ENCODE assay signal across 19 cellular contexts in the genomic region with DNA sequence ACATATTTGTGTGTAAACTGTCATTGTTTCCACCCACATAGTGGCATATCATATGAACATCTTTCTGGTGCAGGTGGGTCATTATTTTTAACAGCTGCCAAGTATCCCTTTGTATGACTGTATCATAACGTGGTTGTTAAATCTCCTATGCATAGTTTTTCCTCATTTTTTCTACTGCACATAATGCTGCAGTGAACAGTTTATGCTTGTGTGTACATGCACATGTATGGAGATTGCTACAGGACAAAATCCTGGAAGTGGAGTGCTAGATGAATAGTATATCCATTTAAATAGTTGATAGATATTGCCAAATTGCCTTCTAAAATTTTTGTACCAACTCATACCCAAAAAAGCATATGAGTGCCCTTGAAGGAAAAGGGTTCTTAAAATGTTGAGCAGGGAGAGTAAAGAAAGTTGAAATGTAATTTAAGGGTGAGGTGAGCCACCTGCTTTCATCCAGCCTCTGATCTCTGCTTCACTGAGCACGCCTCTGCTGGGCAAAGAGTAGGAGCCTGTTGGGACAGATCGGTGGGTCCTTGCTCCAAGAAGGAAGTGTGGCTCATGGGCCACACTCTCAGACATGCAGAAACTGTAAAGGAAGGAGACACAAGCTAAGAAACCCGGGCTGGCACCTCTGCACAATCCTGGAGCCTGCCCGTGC. TPM values are rescaled to one million over a fixed set of nuclear protein-coding genes. Genes with fewer than 3 reads are reported as not detected.
DNase-seq lines count a peak whose midpoint lies in the region; ATAC-seq and TF ChIP-seq lines count a peak whose summit lies in the region.
"Had no signal": no experiment of that assay in that cellular context is flagged by ENCODE, and none has a peak within 500 bp of the region (broad histone marks: within the 10 kb centered on the region; RNA-seq: fewer than 3 reads in every experiment).

No MANE protein-coding gene starts in this region.

- intact Hi-C loops in cardiac septum (cut with DNase I), result no loop called here

- DNase-seq in cardiac septum (ENCODE audit: low spot score) (peak; percentile 53), right atrium auricular region (ENCODE audit: low spot score) (no peak), epithelial cell of prostate (ENCODE audit: low read depth, low spot score) (no peak), osteoblast (ENCODE audit: insufficient read length, low spot score, missing footprints) (peak; percentile 45), thoracic aorta (ENCODE audit: low spot score) (no peak), GM13977 (ENCODE audit: low spot score) (no peak), DMS153 treated with DMSO at 0.1 percent for 48 hours (lab: John Stamatoyannopoulos, UW; ENCODE audit: unreplicated experiment) (no peak)
- DNase-seq: CD8-positive, alpha-beta memory T cell; DND-41; H9; NCI-H1092 treated with DMSO at 0.1 percent for 48 hours; NCI-H146; NCI-H2029 treated with DMSO at 0.1 percent for 48 hours; NCI-H2171; NCI-H69; Right ventricle myocardium superior had no signal

- no peak overlapping the region for H2AFZ ChIP-seq in osteoblast (ENCODE audit: low read length)

- H3K4me1 ChIP-seq in right atrium auricular region (no peaks in the 10 kb centered on the region), osteoblast (ENCODE audit: insufficient read depth, low read length) (no peaks in the 10 kb centered on the region), thoracic aorta (ENCODE audit: control insufficient read depth in 1 of 2, low read depth in 2 of 2) (peaks cover 0 to 15% of the 10 kb centered on the region in 2 donors)
- H3K4me1 ChIP-seq: A549; BLaER1 treated with 17β-estradiol and CSF1 and Interleukin-3, amounts not matched to agents 10 nM and 100 nM had no signal

- H3K27ac ChIP-seq in right atrium auricular region (no peak overlapping the region), epithelial cell of prostate (peak overlapping the region; percentile 61), osteoblast (ENCODE audit: low read depth, low read length) (no peak overlapping the region), thoracic aorta (peak overlapping the region; percentile 58 to 61)
- H3K27ac ChIP-seq: A549; BLaER1 treated with 17β-estradiol and CSF1 and Interleukin-3, amounts not matched to agents 10 nM and 100 nM had no signal

- in situ Hi-C loops in GM13977 (cut with MboI; ENCODE audit: low pct_unique_long_range_greater_than_20kb, low sequenced_read_pairs, unreplicated experiment), result loop anchor here (25.0 kb wide), 1 partner anchor 333 kb away; no protein-coding TSS in a partner anchor

- H3K4me2 ChIP-seq in osteoblast (ENCODE audit: insufficient read depth, low read length), result no peak overlapping the region
- H3K4me2 ChIP-seq: A549; BLaER1 treated with 17β-estradiol and CSF1 and Interleukin-3, amounts not matched to agents 10 nM and 100 nM had no signal

- peaks cover 11% of the 10 kb centered on the region for H3K36me3 ChIP-seq in right atrium auricular region
- no peaks in the 10 kb centered on the region for H3K36me3 ChIP-seq in osteoblast (ENCODE audit: insufficient read depth, low read length)
- H3K36me3 ChIP-seq in thoracic aorta, result peaks cover 15% of the 10 kb centered on the region
- H3K36me3 ChIP-seq: BLaER1 treated with 17β-estradiol and CSF1 and Interleukin-3, amounts not matched to agents 10 nM and 100 nM had no signal

- H3K4me3 ChIP-seq in right atrium auricular region (no peak overlapping the region), osteoblast (ENCODE audit: insufficient read depth, low read length) (no peak overlapping the region), thoracic aorta (peak overlapping the region; percentile 43)
- H3K4me3 ChIP-seq: A549; BLaER1 treated with 17β-estradiol and CSF1 and Interleukin-3, amounts not matched to agents 10 nM and 100 nM had no signal

- H3K79me2 ChIP-seq in osteoblast (ENCODE audit: insufficient read depth, low read length), result no peaks in the 10 kb centered on the region

- H3K9me3 ChIP-seq in right atrium auricular region (no peaks in the 10 kb centered on the region), osteoblast (ENCODE audit: low read depth, low read length) (no peaks in the 10 kb centered on the region), thoracic aorta (no peaks in the 10 kb centered on the region)
- H3K9me3 ChIP-seq: A549; BLaER1 treated with 17β-estradiol and CSF1 and Interleukin-3, amounts not matched to agents 10 nM and 100 nM had no signal

- no peak for TF ChIP-seq CTCF in right atrium auricular region (IDR thresholded peaks at IDR 0.05)
- TF ChIP-seq CTCF in osteoblast (IDR thresholded peaks at IDR 0.05; ENCODE audit: extremely low read depth, low read depth, low read length), result no peak
- no peak for TF ChIP-seq CTCF in thoracic aorta (IDR thresholded peaks at IDR 0.05)
- no peak for TF ChIP-seq CTCF in GM13977 (IDR thresholded peaks at IDR 0.05; ENCODE audit: extremely low read depth, insufficient read depth, missing control alignments)

- no peak for ATAC-seq in thoracic aorta (ENCODE audit: insufficient number of reproducible peaks, low FRiP score, low read depth)
- no peak for ATAC-seq in GM21423 (IDR thresholded peaks at IDR 0.05; ENCODE audit: unreplicated experiment)

- no peaks in the 10 kb centered on the region for H3K27me3 ChIP-seq in right atrium auricular region
- H3K27me3 ChIP-seq in osteoblast (ENCODE audit: insufficient read depth, low read length), result no peaks in the 10 kb centered on the region
- H3K27me3 ChIP-seq in thoracic aorta (replicated peaks; ENCODE audit: insufficient read depth), result no peaks in the 10 kb centered on the region
- H3K27me3 ChIP-seq: BLaER1 treated with 17β-estradiol and CSF1 and Interleukin-3, amounts not matched to agents 10 nM and 100 nM had no signal

- no peaks in the 10 kb centered on the region for H4K20me1 ChIP-seq in osteoblast (ENCODE audit: insufficient read depth, low read length)
- H4K20me1 ChIP-seq: BLaER1 treated with 17β-estradiol and CSF1 and Interleukin-3, amounts not matched to agents 10 nM and 100 nM had no signal

RNA-seq across cellular contexts. Expression of a gene that starts 55.3 kb away (rescaled TPM):
- total RNA-seq in cardiac septum (9.8 TPM), right atrium auricular region (10 to 100 TPM; 36.9 to 38.4 TPM), osteoblast (under 0.01 TPM in 2 replicates), thoracic aorta (10 to 100 TPM; 10.2 to 12.5 TPM)

Comparison
In these comparisons a context has a peak if more than half of its experiments do, and no peak if none do; other contexts are left out.
1. DNase-seq: peak in cardiac septum (single experiment) and osteoblast (single experiment); none in right atrium auricular region (single experiment), epithelial cell of prostate (single experiment), thoracic aorta (single experiment), GM13977 (single experiment) and DMS153 treated with DMSO at 0.1 percent for 48 hours (single experiment).
2. H3K27ac ChIP-seq: peak in epithelial cell of prostate (single experiment) and thoracic aorta (2 of 2); none in right atrium auricular region (0 of 2) and osteoblast (single experiment).
3. RNA of a gene that starts 55.3 kb away (total RNA-seq): 36.9 to 38.4 TPM in right atrium auricular region, 10.2 to 12.5 TPM in thoracic aorta and 9.8 TPM in cardiac septum (single experiment); under 0.01 TPM in osteoblast; every median in the first group is over 10 times any median in the second.